27 cellular contexts compared by ENCODE assay signal in the genomic region with DNA sequence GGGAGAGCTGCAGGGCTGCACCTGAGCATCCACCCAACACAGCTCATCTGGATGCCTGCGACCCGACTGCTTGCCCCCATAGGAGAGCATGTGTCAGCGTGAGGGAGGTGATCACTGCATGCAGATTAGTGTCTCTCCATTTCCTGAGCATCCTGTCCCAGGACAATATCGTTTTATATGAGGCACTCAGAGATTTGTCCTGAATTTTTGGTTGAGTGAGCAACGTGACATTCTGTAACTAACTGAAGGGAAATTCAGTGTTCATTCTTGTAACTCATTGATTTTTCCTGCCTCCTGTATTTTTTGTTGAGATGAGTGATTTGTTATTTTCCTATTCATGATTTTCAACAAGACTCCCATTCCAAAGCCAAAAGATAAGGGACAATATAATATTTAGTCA. TPM values are rescaled to one million over a fixed set of nuclear protein-coding genes. Genes with fewer than 3 reads are reported as not detected.
"Had no signal": no experiment of that assay in that cellular context is flagged by ENCODE, and none has a peak within 500 bp of the region (broad histone marks: within the 10 kb centered on the region; RNA-seq: fewer than 3 reads in every experiment).

No MANE protein-coding gene starts in this region.

- H3K4me2 ChIP-seq: smooth muscle cell had no signal

- H3K79me2 ChIP-seq: parathyroid adenoma had no signal

- H3K27me3 ChIP-seq: left lung, right atrium auricular region, right lobe of liver, tibial nerve, vagina had no signal

- ATAC-seq: left colon; natural killer cell; psoas muscle; stimulated activated memory B cell treated with anti-CD40 and anti-IgM and Interleukin-4, amounts not matched to agents 10 μg/mL and 1 μg/mL and 100 μg/mL, for 72 hours; stimulated activated naive CD8-positive, alpha-beta T cell treated with anti-CD3 and anti-CD28 coated beads, Interleukin-15, amount 100 ng/mL, for 72 hours had no signal

- H3K27ac ChIP-seq: left lung, lower lobe of right lung, parathyroid adenoma, psoas muscle, right atrium auricular region, right lobe of liver, tibial nerve, vagina had no signal

- H2AFZ ChIP-seq: parathyroid adenoma had no signal

- DNase-seq: hippocampal formation; left colon; left lung; lower lobe of right lung; mammary epithelial cell; mesendoderm; naive B cell; natural killer cell; psoas muscle; right lobe of liver; stimulated activated CD4-positive, alpha-beta T cell treated with anti-CD3 and anti-CD28 coated beads, Interleukin-1b, Interleukin-23, amount 100 ng/mL, for 48 hours; stimulated activated CD4-positive, alpha-beta T cell treated with anti-CD3 and anti-CD28 coated beads, Interleukin-2, amount 100 ng/mL, for 48 hours; stimulated activated CD4-positive, alpha-beta T cell treated with anti-CD3 and anti-CD28 coated beads, Interleukin-4, amount 100 ng/mL, for 4 hours; stimulated activated CD8-positive, alpha-beta memory T cell treated with anti-CD3 and anti-CD28 coated beads, Interleukin-4, amount 100 ng/mL, for 48 hours; stimulated activated naive CD4-positive, alpha-beta T cell treated with Interleukin-2 at 50 U/mL for 16 hours; stimulated activated naive CD8-positive, alpha-beta T cell treated with anti-CD3 and anti-CD28 coated beads, Interleukin-15, amount 100 ng/mL, for 72 hours; substantia nigra had no signal

- H3K9me3 ChIP-seq: left lung, lower lobe of right lung, psoas muscle, right atrium auricular region, right lobe of liver, tibial nerve, vagina had no signal

- H3K4me1 ChIP-seq: lower lobe of right lung, parathyroid adenoma, psoas muscle, right atrium auricular region, tibial nerve, vagina had no signal

- H3K4me3 ChIP-seq: left lung, lower lobe of right lung, psoas muscle, right atrium auricular region, right lobe of liver, smooth muscle cell, tibial nerve, vagina had no signal

- H3K36me3 ChIP-seq: left lung, lower lobe of right lung, right atrium auricular region, right lobe of liver, tibial nerve, vagina had no signal

RNA-seq across cellular contexts. Expression of a gene that starts 20.7 kb away (rescaled TPM):
- total RNA-seq: left colon, mammary epithelial cell, mesothelial cell of epicardium, natural killer cell, omental fat pad, posterior vena cava, right atrium auricular region, smooth muscle cell, tibial nerve, urinary bladder, vagina had no signal
